2 cellular contexts compared by ENCODE assay signal in the genomic region with DNA sequence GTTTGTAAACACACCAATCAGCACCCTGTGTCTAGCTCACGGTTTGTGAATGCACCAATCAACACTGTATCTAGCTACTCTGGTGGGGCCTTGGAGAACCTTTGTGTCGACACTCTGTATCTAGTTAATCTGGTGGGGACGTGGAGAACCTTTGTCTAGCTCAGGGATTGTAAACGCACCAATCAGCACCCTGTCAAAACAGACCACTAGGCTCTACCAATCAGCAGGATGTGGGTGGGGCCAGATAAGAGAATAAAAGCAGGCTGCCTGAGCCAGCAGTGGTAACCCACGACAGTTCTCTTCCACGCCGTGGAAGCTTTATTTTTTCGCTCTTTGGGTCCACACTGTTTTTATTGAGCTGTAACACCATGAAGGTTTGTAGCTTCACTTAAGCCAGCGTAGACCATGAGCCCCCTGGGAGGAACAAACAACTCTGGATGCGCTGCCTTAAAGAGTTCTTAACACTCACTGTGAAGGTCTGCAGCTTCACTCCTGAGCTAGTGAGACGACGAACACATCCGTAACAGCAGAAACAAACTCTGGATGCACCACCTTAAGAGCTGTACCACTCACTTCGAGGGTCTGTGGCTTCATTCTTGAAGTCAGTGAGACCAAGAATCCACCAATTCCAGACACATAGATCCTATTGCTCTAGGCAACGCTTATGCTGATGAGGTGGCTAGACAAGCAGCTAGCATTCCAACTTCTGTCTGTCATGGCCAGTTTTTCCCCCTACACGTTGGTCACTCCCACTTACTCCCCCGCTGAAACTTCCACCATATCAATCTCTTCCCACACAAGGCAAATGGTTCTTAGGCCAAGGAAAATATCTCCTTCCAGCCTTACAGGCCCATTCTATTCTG. TPM values are rescaled to one million over a fixed set of nuclear protein-coding genes. Genes with fewer than 3 reads are reported as not detected.
"Had no signal": no experiment of that assay in that cellular context is flagged by ENCODE, and none has a peak within 500 bp of the region (broad histone marks: within the 10 kb centered on the region; RNA-seq: fewer than 3 reads in every experiment).

No MANE protein-coding gene starts in this region.

RNA-seq across cellular contexts. Expression of gene TUBB2B, which starts 55.9 kb away (rescaled TPM):
- total RNA-seq: activated CD8-positive, alpha-beta memory T cell treated with anti-CD3 and anti-CD28 coated beads for 36 hours; natural killer cell treated with Interleukin-12 subunit alpha and Interleukin-12 subunit beta and Interleukin-15 and Interleukin-18, amount 100 ng/mL, for 72 hours had no signal
